ENCODE assay signal across 17 cellular contexts in the genomic region with DNA sequence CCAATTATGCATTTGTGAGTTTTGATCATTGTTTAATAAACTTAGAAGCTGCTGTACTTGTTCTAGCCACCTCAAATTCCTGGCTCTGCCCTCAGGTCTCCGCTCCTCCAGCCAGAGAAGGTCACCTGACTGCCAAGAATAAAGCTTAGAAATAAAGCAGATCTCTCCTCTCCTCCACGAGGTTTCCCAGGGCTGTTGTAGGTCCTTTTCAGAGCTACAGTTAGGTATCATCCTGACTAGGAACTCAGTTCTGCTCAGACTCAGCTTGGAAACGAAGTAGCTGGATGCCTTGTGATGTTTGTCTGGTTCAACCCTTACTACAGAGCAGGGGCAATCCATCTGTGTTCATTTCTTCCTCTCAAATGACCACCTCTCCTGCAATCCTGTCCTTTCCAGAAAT.
DNase-seq lines count a peak whose midpoint lies in the region; ATAC-seq, FAIRE-seq and TF ChIP-seq lines count a peak whose summit lies in the region.
"Had no signal": no experiment of that assay in that cellular context is flagged by ENCODE, and none has a peak within 500 bp of the region (broad histone marks: within the 10 kb centered on the region; RNA-seq: fewer than 3 reads in every experiment).

No MANE protein-coding gene starts in this region.

- peak overlapping the region in 3 of 4 donors; percentile 38 to 63 (median 52) for H3K27ac ChIP-seq in gastroesophageal sphincter
- H3K27ac ChIP-seq in osteoblast (ENCODE audit: low read depth, low read length): no peak overlapping the region
- H3K27ac ChIP-seq in kidney (ENCODE audit: low read depth in 2 of 2, low read length in 2 of 2): no peak overlapping the region
- H3K27ac ChIP-seq: BLaER1 treated with 17β-estradiol and CSF1 and Interleukin-3, amounts not matched to agents 10 nM and 100 nM had no signal

- DNase-seq in NCI-H2227 (lab: John Stamatoyannopoulos, UW; ENCODE audit: unreplicated experiment) (peak; percentile 83), NCI-H2227 treated with DMSO at 0.1 percent for 48 hours (lab: John Stamatoyannopoulos, UW) (no peak), osteoblast (ENCODE audit: insufficient read length, low spot score, missing footprints) (no peak), kidney (no peak), putamen (ENCODE audit: low spot score) (no peak)
- DNase-seq: DMS 273 treated with DMSO at 0.1 percent for 48 hours, KBM-7, NCI-H1048, NCI-H2107, NCI-H82, SIG-M5 had no signal

- H3K4me1 ChIP-seq in Loucy (ENCODE audit: insufficient read depth, low read length, poor library complexity, severe bottlenecking): peaks cover 20% of the 10 kb centered on the region
- peaks cover 0 to 14% (median 0%) of the 10 kb centered on the region in 3 donors for H3K4me1 ChIP-seq in gastroesophageal sphincter
- H3K4me1 ChIP-seq in osteoblast (ENCODE audit: insufficient read depth, low read length): peaks cover 5% of the 10 kb centered on the region
- H3K4me1 ChIP-seq in kidney (ENCODE audit: control insufficient read depth in 1 of 2, insufficient read depth in 1 of 2, low read depth in 1 of 2, low read length in 2 of 2): no peaks in the 10 kb centered on the region

- no peaks in the 10 kb centered on the region for H3F3A ChIP-seq in Loucy (ENCODE audit: low read depth)

- no peak for TF ChIP-seq POLR2A in gastroesophageal sphincter (IDR thresholded peaks at IDR 0.05)

- no peaks in the 10 kb centered on the region for H3K36me3 ChIP-seq in Loucy (ENCODE audit: insufficient read depth, low read length)
- H3K36me3 ChIP-seq in gastroesophageal sphincter: no peaks in the 10 kb centered on the region
- no peaks in the 10 kb centered on the region for H3K36me3 ChIP-seq in osteoblast (ENCODE audit: insufficient read depth, low read length)
- no peaks in the 10 kb centered on the region for H3K36me3 ChIP-seq in kidney (ENCODE audit: control insufficient read depth in 1 of 2, insufficient read depth in 2 of 2, low read length in 2 of 2)
- H3K36me3 ChIP-seq: BLaER1 treated with 17β-estradiol and CSF1 and Interleukin-3, amounts not matched to agents 10 nM and 100 nM had no signal

- WGBS in gastroesophageal sphincter (ENCODE audit: low coverage in 1 of 2), 2 donors: 45% methylated on average over 3 of the region's 3 CpGs; no CpG with 5 or more reads in 1 of the 2 donors

- H3K27me3 ChIP-seq in Loucy (ENCODE audit: insufficient read depth, low read length, poor library complexity, severe bottlenecking) (no peaks in the 10 kb centered on the region), gastroesophageal sphincter (no peaks in the 10 kb centered on the region), osteoblast (ENCODE audit: insufficient read depth, low read length) (no peaks in the 10 kb centered on the region)
- H3K27me3 ChIP-seq: BLaER1 treated with 17β-estradiol and CSF1 and Interleukin-3, amounts not matched to agents 10 nM and 100 nM had no signal

- intact Hi-C loops in kidney (cut with DNase I): no loop called here

- H2AFZ ChIP-seq in Loucy (ENCODE audit: low read length) (0 out of 2 replicates have a peak overlapping the region, but pooled peaks have one; percentile 48), osteoblast (ENCODE audit: low read length) (peak overlapping the region; percentile 44)

- H3K9me2 ChIP-seq in Loucy (replicated peaks; ENCODE audit: low read depth, low read length): no peaks in the 10 kb centered on the region

- H4K20me1 ChIP-seq in Loucy (ENCODE audit: insufficient read depth, low read length, poor library complexity, severe bottlenecking) (no peaks in the 10 kb centered on the region), osteoblast (ENCODE audit: insufficient read depth, low read length) (no peaks in the 10 kb centered on the region)
- H4K20me1 ChIP-seq: BLaER1 treated with 17β-estradiol and CSF1 and Interleukin-3, amounts not matched to agents 10 nM and 100 nM had no signal

- H3K9ac ChIP-seq in Loucy (ENCODE audit: low read depth, low read length, poor library complexity, severe bottlenecking) (no peak overlapping the region), kidney (ENCODE audit: low read length in 2 of 2) (no peak overlapping the region)
- H3K9ac ChIP-seq: BLaER1 treated with 17β-estradiol and CSF1 and Interleukin-3, amounts not matched to agents 10 nM and 100 nM had no signal

- no peak for FAIRE-seq in kidney (lab: Jason Lieb, UNC)

- H3K79me2 ChIP-seq in Loucy (ENCODE audit: insufficient read depth, low read length) (no peaks in the 10 kb centered on the region), osteoblast (ENCODE audit: insufficient read depth, low read length) (no peaks in the 10 kb centered on the region)

- TF ChIP-seq CTCF in Loucy (conservative IDR thresholded peaks at IDR 0.05; ENCODE audit: low read length): no peak
- TF ChIP-seq CTCF in gastroesophageal sphincter (IDR thresholded peaks at IDR 0.05): no peak
- no peak for TF ChIP-seq CTCF in osteoblast (IDR thresholded peaks at IDR 0.05; ENCODE audit: extremely low read depth, low read depth, low read length)
- no peak for TF ChIP-seq CTCF in kidney (IDR thresholded peaks at IDR 0.05; ENCODE audit: borderline replicate concordance, extremely low read depth, insufficient read depth)

- ATAC-seq in gastroesophageal sphincter (peak; percentile 51), GM18498 (IDR thresholded peaks at IDR 0.05; ENCODE audit: unreplicated experiment) (no peak)
- ATAC-seq: HCT116, Panc1 had no signal

- H3K9me3 ChIP-seq in Loucy (ENCODE audit: insufficient read depth, low read depth, low read length): no peaks in the 10 kb centered on the region
- no peaks in the 10 kb centered on the region for H3K9me3 ChIP-seq in gastroesophageal sphincter
- H3K9me3 ChIP-seq in osteoblast (ENCODE audit: low read depth, low read length): no peaks in the 10 kb centered on the region
- H3K9me3 ChIP-seq in kidney (ENCODE audit: control insufficient read depth in 1 of 2, low read length in 2 of 2): no peaks in the 10 kb centered on the region
- H3K9me3 ChIP-seq: BLaER1 treated with 17β-estradiol and CSF1 and Interleukin-3, amounts not matched to agents 10 nM and 100 nM had no signal

- H3K4me3 ChIP-seq in Loucy (ENCODE audit: low read length, poor library complexity, severe bottlenecking): no peak overlapping the region
- H3K4me3 ChIP-seq in gastroesophageal sphincter: no peak overlapping the region
- H3K4me3 ChIP-seq in osteoblast (ENCODE audit: insufficient read depth, low read length): no peak overlapping the region
- H3K4me3 ChIP-seq in kidney (ENCODE audit: low read length in 2 of 2): no peak overlapping the region
- H3K4me3 ChIP-seq: BLaER1 treated with 17β-estradiol and CSF1 and Interleukin-3, amounts not matched to agents 10 nM and 100 nM had no signal

- H3K4me2 ChIP-seq in Loucy (ENCODE audit: low read depth, low read length, poor library complexity, severe bottlenecking): no peak overlapping the region
- H3K4me2 ChIP-seq in osteoblast (ENCODE audit: insufficient read depth, low read length): no peak overlapping the region
- H3K4me2 ChIP-seq: BLaER1 treated with 17β-estradiol and CSF1 and Interleukin-3, amounts not matched to agents 10 nM and 100 nM had no signal

- no peak for TF ChIP-seq EP300 in gastroesophageal sphincter (IDR thresholded peaks at IDR 0.05)

Comparison
In these comparisons a context has a peak if more than half of its experiments do, and no peak if none do; other contexts are left out.
1. H3K27ac ChIP-seq: peak in gastroesophageal sphincter (3 of 4); none in osteoblast (single experiment) and kidney (0 of 2).